ENCODE assay signal across 8 cellular contexts in genomic region chr11:86938900-86939880, GRCh38. TPM values are rescaled to one million over a fixed set of nuclear protein-coding genes. Genes with fewer than 3 reads are reported as not detected.
DNase-seq lines count a peak whose midpoint lies in the region; ATAC-seq, FAIRE-seq and TF ChIP-seq lines count a peak whose summit lies in the region.

No MANE protein-coding gene starts in this region.

- no CpG with 5 or more reads among the region's 4 CpGs for WGBS in IMR-90 (ENCODE audit: extremely low coverage in 2 of 2, insufficient read length in 1 of 2), 2 experiments

- TF ChIP-seq POLR2A in IMR-90 (IDR thresholded peaks at IDR 0.05; ENCODE audit: low read depth, low read length) = no peak

- H3K18ac ChIP-seq in IMR-90 (ENCODE audit: low read depth, low read length) = no peak overlapping the region; the same call in 1 of the 2 replicates

- no peak overlapping the region for H2AK9ac ChIP-seq in IMR-90 (replicated peaks; ENCODE audit: low read depth, low read length, poor library complexity)

- peak overlapping the region; percentile 21 for H2BK5ac ChIP-seq in IMR-90 (ENCODE audit: low read depth, low read length, poor library complexity, severe bottlenecking)

- intact Hi-C loops in IMR-90 (cut with micrococcal nuclease) = loop anchor here (1.0 to 5.0 kb wide), 5 partner anchors 98 to 482 kb away; partner anchors contain the start of gene TMEM135

- no peak overlapping the region for H2BK15ac ChIP-seq in IMR-90 (ENCODE audit: low read depth, low read length)

- POLR2A ChIA-PET in IMR-90 (lab: Charles Lee; ENCODE audit: unreplicated experiment) = interaction anchor here (0.6 to 0.7 kb wide), 2 partner anchors 418 to 484 kb away, joined by 3 read pairs; no protein-coding TSS in a partner anchor

- peaks cover 8% of the 10 kb centered on the region for H3K9me1 ChIP-seq in IMR-90 (ENCODE audit: insufficient read depth, low read length)

- no peak overlapping the region for H3K56ac ChIP-seq in IMR-90 (ENCODE audit: extremely low read depth, insufficient read depth, low read length)

- peak; percentile 74 for TF ChIP-seq CTCF in IMR-90 (conservative IDR thresholded peaks at IDR 0.05; ENCODE audit: low read depth, low read length)
- peak; percentile 86 for TF ChIP-seq CTCF in neural crest cell (conservative IDR thresholded peaks at IDR 0.05)

- H3K27ac Mint-ChIP-seq in neural crest cell (ENCODE audit: unreplicated experiment) = peak overlapping the region; percentile 44
- H3K27ac Mint-ChIP-seq in activated naive CD4-positive, alpha-beta T cell treated with anti-CD3 and anti-CD28 coated beads, Interleukin-2, amount 10 ng/mL, durations not matched to agents 7 days and 5 days = no peak overlapping the region

- TF ChIP-seq RAD21 in IMR-90 (IDR thresholded peaks at IDR 0.05; ENCODE audit: low read length) = peak; percentile 73

- no peaks in the 10 kb centered on the region for H4K20me1 ChIP-seq in IMR-90 (ENCODE audit: insufficient read depth, low read length)

- peaks cover 23% of the 10 kb centered on the region for H3K4me1 ChIP-seq in IMR-90 (ENCODE audit: control insufficient read depth, insufficient read depth, low read length)

- H3K36me3 Mint-ChIP-seq in neural crest cell (ENCODE audit: low read depth) = no peaks in the 10 kb centered on the region
- no peaks in the 10 kb centered on the region for H3K36me3 Mint-ChIP-seq in activated naive CD4-positive, alpha-beta T cell treated with anti-CD3 and anti-CD28 coated beads, Interleukin-2, amount 10 ng/mL, durations not matched to agents 7 days and 5 days

- H3K36me3 ChIP-seq in IMR-90 (ENCODE audit: control insufficient read depth, insufficient read depth, low read length) = no peaks in the 10 kb centered on the region

- H3K27ac ChIP-seq in IMR-90 (ENCODE audit: insufficient read depth, low read length) = no peak overlapping the region

- peak; percentile 60 for DNase-seq in Ammon's horn (ENCODE audit: low spot score)
- DNase-seq in IMR-90 = peak; percentile 68
- DNase-seq in RKO (ENCODE audit: low spot score) = peak; percentile 70
- DNase-seq in neural crest cell (ENCODE audit: low read depth, low spot score) = no peak
- no peak for DNase-seq in activated naive CD4-positive, alpha-beta T cell treated with anti-CD3 and anti-CD28 coated beads, Interleukin-2, amount 10 ng/mL, durations not matched to agents 7 days and 5 days
- no peak for DNase-seq in activated effector memory CD4-positive, alpha-beta T cell treated with anti-CD3 and anti-CD28 coated beads, Interleukin-2, amount 50 U/mL, for 16 hours

- dilution Hi-C loops in IMR-90 (cut with HindIII; ENCODE audit: low sequenced_read_pairs, unreplicated experiment) = no loop called here

- no peak overlapping the region for H3K4me3 ChIP-seq in IMR-90 (ENCODE audit: insufficient read depth, low read depth, low read length)

- no peaks in the 10 kb centered on the region for H3K9me3 Mint-ChIP-seq in neural crest cell
- no peaks in the 10 kb centered on the region for H3K9me3 Mint-ChIP-seq in activated naive CD4-positive, alpha-beta T cell treated with anti-CD3 and anti-CD28 coated beads, Interleukin-2, amount 10 ng/mL, durations not matched to agents 7 days and 5 days

- in situ Hi-C loops in IMR-90 (cut with MboI; ENCODE audit: low sequenced_read_pairs) = loop anchor here (25.0 kb wide), 1 partner anchor 473 kb away; no protein-coding TSS in a partner anchor

- ATAC-seq in GM18858 (IDR thresholded peaks at IDR 0.05; ENCODE audit: unreplicated experiment) (peak; percentile 73), IMR-90 (ENCODE audit: low read depth) (peak; percentile 43)

- H2AFZ ChIP-seq in IMR-90 (replicated peaks; ENCODE audit: low read length, poor library complexity) = no peak overlapping the region

- no peak overlapping the region for H3K4me2 ChIP-seq in IMR-90 (ENCODE audit: low read depth, low read length)

- H4K5ac ChIP-seq in IMR-90 (ENCODE audit: low read depth, low read length) = no peak overlapping the region

- H4K91ac ChIP-seq in IMR-90 (ENCODE audit: insufficient read depth, low read depth, low read length) = no peak overlapping the region

- no peaks in the 10 kb centered on the region for H3K9me3 ChIP-seq in IMR-90 (ENCODE audit: control insufficient read depth, insufficient read depth, low read length)

- CTCF ChIA-PET in IMR-90 (lab: Yijun Ruan, JAX) = interaction anchor here (0.5 to 1.6 kb wide), 21 partner anchors 12 to 482 kb away, joined by 3 to 9 read pairs (median 4); partner anchors contain the start of gene FZD4
- CTCF ChIA-PET in activated naive CD4-positive, alpha-beta T cell treated with anti-CD3 and anti-CD28 coated beads, Interleukin-2, amount 10 ng/mL, durations not matched to agents 7 days and 5 days (lab: Charles Lee) = interaction anchor here (0.6 to 4.1 kb wide), 19 partner anchors 9 to 482 kb away, joined by 3 to 21 read pairs (median 3); partner anchors contain the start of gene TMEM135

- no peaks in the 10 kb centered on the region for H3K79me1 ChIP-seq in IMR-90 (ENCODE audit: low read depth in 1 of 2, low read length in 2 of 2)

- FAIRE-seq in endometrium (lab: Jason Lieb, UNC) = peak; percentile 67

- peak overlapping the region; percentile 63; the same call in 1 of the 2 replicates for H2AK5ac ChIP-seq in IMR-90 (ENCODE audit: low read depth, low read length)

- H3K9ac ChIP-seq in IMR-90 (ENCODE audit: low read depth, low read length) = 0 out of 2 replicates have a peak overlapping the region, but pooled peaks have one; percentile 38

- no peaks in the 10 kb centered on the region for H3K27me3 Mint-ChIP-seq in neural crest cell (ENCODE audit: low read depth)
- peaks cover 8% of the 10 kb centered on the region for H3K27me3 Mint-ChIP-seq in activated naive CD4-positive, alpha-beta T cell treated with anti-CD3 and anti-CD28 coated beads, Interleukin-2, amount 10 ng/mL, durations not matched to agents 7 days and 5 days

- no TSS peak for BruUV-seq in IMR-90 (replicated peaks; lab: Mats Ljungman, UMichigan)

- peaks cover 20% of the 10 kb centered on the region for H3K4me1 Mint-ChIP-seq in neural crest cell
- H3K4me1 Mint-ChIP-seq in activated naive CD4-positive, alpha-beta T cell treated with anti-CD3 and anti-CD28 coated beads, Interleukin-2, amount 10 ng/mL, durations not matched to agents 7 days and 5 days = no peaks in the 10 kb centered on the region

- no peaks in the 10 kb centered on the region for H3K27me3 ChIP-seq in IMR-90 (ENCODE audit: control insufficient read depth, insufficient read depth, low read length)

- H2BK20ac ChIP-seq in IMR-90 (ENCODE audit: low read depth, low read length) = no peak overlapping the region

- no peak overlapping the region for H3K4me3 Mint-ChIP-seq in neural crest cell
- no peak overlapping the region for H3K4me3 Mint-ChIP-seq in activated naive CD4-positive, alpha-beta T cell treated with anti-CD3 and anti-CD28 coated beads, Interleukin-2, amount 10 ng/mL, durations not matched to agents 7 days and 5 days

- peak overlapping the region in 1 of 2 experiments; percentile 70; a peak in 1 of 4 replicates for H4K8ac ChIP-seq in IMR-90 (ENCODE audit: low read depth in 2 of 2, low read length in 2 of 2)

- H3K23ac ChIP-seq in IMR-90 (ENCODE audit: low read depth, low read length) = no peak overlapping the region

- no peak overlapping the region for H3K14ac ChIP-seq in IMR-90 (replicated peaks; ENCODE audit: low read depth, low read length)

- no peak overlapping the region for H3K4ac ChIP-seq in IMR-90 (ENCODE audit: low read depth, low read length)

- no peak overlapping the region for H2BK120ac ChIP-seq in IMR-90 (ENCODE audit: low read depth, low read length)

TF ChIP-seq in IMR-90, 13 proteins besides CTCF, POLR2A, EP300 and RAD21:
- TF ChIP-seq CEBPB (IDR thresholded peaks at IDR 0.05; ENCODE audit: low read depth, low read length) (no peak), SMC3 (IDR thresholded peaks at IDR 0.05; ENCODE audit: low read depth, low read length) (peak; percentile 66)

RNA-seq across cellular contexts. Expression of gene FZD4, which starts 16.0 kb away (rescaled TPM):
- total RNA-seq in IMR-90 (2012; rRNA removed) (7.7 and 10.3 TPM in 2 replicates), neural crest cell (4.1 and 4.6 TPM in 2 replicates)
- polyA plus RNA-seq in IMR-90 (2012; rRNA removed) = 3.1 and 3.7 TPM in 2 replicates
- polyA plus RNA-seq in IMR-90 (2012; cell fraction: cytosol; rRNA removed) = 1.7 and 2.3 TPM in 2 replicates
- 1.5 and 4.4 TPM in 2 replicates for polyA plus RNA-seq in IMR-90 (2012; cell fraction: nucleus; rRNA removed; ENCODE audit: low replicate concordance)

Comparison
In these comparisons a context has a peak if more than half of its experiments do, and no peak if none do; other contexts are left out.
1. DNase-seq: peak in Ammon's horn (single experiment), IMR-90 (single experiment) and RKO (single experiment); none in neural crest cell (single experiment), activated naive CD4-positive, alpha-beta T cell treated with anti-CD3 and anti-CD28 coated beads, Interleukin-2, amount 10 ng/mL, durations not matched to agents 7 days and 5 days (single experiment) and activated effector memory CD4-positive, alpha-beta T cell treated with anti-CD3 and anti-CD28 coated beads, Interleukin-2, amount 50 U/mL, for 16 hours (single experiment).